Comparison of ENCODE assay signal across 1 cellular context in genomic region chr20:46210672-46211330, GRCh38.
TF ChIP-seq lines count a peak whose summit lies in the region.

No MANE protein-coding gene starts in this region.

TF ChIP-seq in GM23338, 12 proteins besides CTCF, POLR2A, EP300 and RAD21 (continued from another document):
- TF ChIP-seq REST (IDR thresholded peaks at IDR 0.05; ENCODE audit: unreplicated experiment) (no peak), EZH2 (IDR thresholded peaks at IDR 0.05; ENCODE audit: low read depth, unreplicated experiment) (no peak), ZNF114 (CRISPR knock-in tag; IDR thresholded peaks at IDR 0.05) (no peak), ZNF331 (CRISPR knock-in tag; IDR thresholded peaks at IDR 0.05; ENCODE audit: low read depth) (no peak)
